1 cellular context compared by ENCODE assay signal in the genomic region with DNA sequence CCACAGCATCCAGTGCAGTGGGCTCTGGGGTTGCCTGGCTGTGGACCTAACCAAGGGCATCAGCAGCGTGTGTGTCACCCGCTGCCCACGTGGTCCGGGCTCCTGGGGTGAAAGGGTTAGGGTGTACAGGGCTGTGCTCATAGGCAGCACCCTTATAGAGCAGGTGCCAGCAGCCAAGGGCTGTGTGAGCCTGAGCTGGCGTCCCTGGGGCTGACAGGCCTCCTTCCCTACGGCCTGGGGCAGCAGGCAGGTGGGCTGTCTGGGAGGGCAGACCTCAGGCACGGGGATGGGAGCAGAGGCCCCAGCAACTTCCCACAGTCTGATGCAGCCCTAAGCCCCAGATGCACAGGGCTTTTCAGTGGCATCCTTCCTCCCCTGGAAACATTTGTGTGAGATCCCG.
TF ChIP-seq lines count a peak whose summit lies in the region.

No MANE protein-coding gene starts in this region.

TF ChIP-seq in GM12878, 131 proteins besides CTCF, POLR2A, EP300 and RAD21:
- TF ChIP-seq FOXM1 (IDR thresholded peaks at IDR 0.05; ENCODE audit: low read depth, low read length), result no peak
- 0 out of 2 replicates have a peak, but pooled peaks have one; percentile 27 for TF ChIP-seq BACH1 (IDR thresholded peaks at IDR 0.05; ENCODE audit: borderline replicate concordance)
- TF ChIP-seq HCFC1 (IDR thresholded peaks at IDR 0.05; ENCODE audit: low read length), result no peak
